7 cellular contexts compared by ENCODE assay signal in the genomic region with DNA sequence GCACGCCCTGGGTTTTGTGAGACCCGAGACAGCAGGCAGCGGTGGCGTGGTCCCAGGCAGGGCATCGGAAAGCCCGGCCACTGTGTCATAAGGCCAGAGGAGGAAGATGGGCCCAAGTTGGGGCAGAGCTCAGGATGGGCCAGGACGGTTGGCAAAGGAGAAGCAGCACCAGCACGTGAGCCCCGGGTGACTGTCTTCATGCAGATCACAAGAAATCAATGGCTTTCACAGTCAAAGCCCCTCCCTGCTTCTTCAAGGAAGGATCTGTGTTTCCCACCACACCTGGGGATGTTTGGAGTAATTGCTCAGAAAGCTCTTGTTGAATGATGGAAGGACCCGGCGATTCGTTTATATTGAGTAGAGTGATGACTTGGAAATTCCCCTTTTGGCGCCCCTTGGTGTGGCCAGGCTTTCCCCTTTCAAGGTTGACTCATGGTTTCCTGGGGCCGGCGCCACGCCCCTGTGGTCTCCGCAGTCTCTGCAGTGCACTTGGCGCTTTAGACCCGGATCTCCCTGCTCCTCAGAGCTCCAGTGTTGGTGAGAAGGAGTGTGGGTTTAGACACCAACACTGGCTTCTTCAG.
DNase-seq lines count a peak whose midpoint lies in the region; ATAC-seq lines count a peak whose summit lies in the region.

No MANE protein-coding gene starts in this region.

- peak; percentile 27 to 57 for DNase-seq in activated CD4-positive, alpha-beta T cell treated with anti-CD3 and anti-CD28 coated beads for 24 hours (ENCODE audit: low read depth in 2 of 2)
- peak; percentile 54 to 58 (median 55) for DNase-seq in effector memory CD4-positive, alpha-beta T cell
- peak; percentile 20 to 44 for DNase-seq in stimulated activated CD8-positive, alpha-beta memory T cell treated with anti-CD3 and anti-CD28 coated beads, Interleukin-7, amount 100 ng/mL, for 1 hour (ENCODE audit: low read depth in 2 of 2)
- DNase-seq in NCI-H2107 (lab: John Stamatoyannopoulos, UW) (no peak), SW 1271 (lab: John Stamatoyannopoulos, UW) (no peak)

- H3K4me1 ChIP-seq in effector memory CD4-positive, alpha-beta T cell (ENCODE audit: control insufficient read depth, insufficient read depth, low read length, poor library complexity, severe bottlenecking) = peaks cover 12% of the 10 kb centered on the region

- no peaks in the 10 kb centered on the region for H3K27me3 ChIP-seq in effector memory CD4-positive, alpha-beta T cell (replicated peaks; ENCODE audit: control insufficient read depth, insufficient read depth, low read length, poor library complexity, severe bottlenecking)

- no peaks in the 10 kb centered on the region for H3K9me3 ChIP-seq in effector memory CD4-positive, alpha-beta T cell (ENCODE audit: control insufficient read depth, low read length)

- H3K36me3 ChIP-seq in effector memory CD4-positive, alpha-beta T cell (ENCODE audit: control insufficient read depth, insufficient read depth, low read length) = no peaks in the 10 kb centered on the region

- ATAC-seq in GM19351 (IDR thresholded peaks at IDR 0.05; ENCODE audit: unreplicated experiment) (peak; percentile 93), HG03196 (IDR thresholded peaks at IDR 0.05; ENCODE audit: unreplicated experiment) (peak; percentile 78)

- peak overlapping the region; percentile 26 for H3K4me3 ChIP-seq in effector memory CD4-positive, alpha-beta T cell (ENCODE audit: insufficient read depth, low read depth, low read length, poor library complexity, severe bottlenecking)

- H3K27ac ChIP-seq in effector memory CD4-positive, alpha-beta T cell (ENCODE audit: insufficient read depth, low read length, poor library complexity, severe bottlenecking) = no peak overlapping the region

Comparison
In these comparisons a context has a peak if more than half of its experiments do, and no peak if none do; other contexts are left out.
1. DNase-seq: peak in activated CD4-positive, alpha-beta T cell treated with anti-CD3 and anti-CD28 coated beads for 24 hours (2 of 2), effector memory CD4-positive, alpha-beta T cell (3 of 3) and stimulated activated CD8-positive, alpha-beta memory T cell treated with anti-CD3 and anti-CD28 coated beads, Interleukin-7, amount 100 ng/mL, for 1 hour (2 of 2); none in NCI-H2107 (single experiment) and SW 1271 (0 of 2).